In the genomic region with DNA sequence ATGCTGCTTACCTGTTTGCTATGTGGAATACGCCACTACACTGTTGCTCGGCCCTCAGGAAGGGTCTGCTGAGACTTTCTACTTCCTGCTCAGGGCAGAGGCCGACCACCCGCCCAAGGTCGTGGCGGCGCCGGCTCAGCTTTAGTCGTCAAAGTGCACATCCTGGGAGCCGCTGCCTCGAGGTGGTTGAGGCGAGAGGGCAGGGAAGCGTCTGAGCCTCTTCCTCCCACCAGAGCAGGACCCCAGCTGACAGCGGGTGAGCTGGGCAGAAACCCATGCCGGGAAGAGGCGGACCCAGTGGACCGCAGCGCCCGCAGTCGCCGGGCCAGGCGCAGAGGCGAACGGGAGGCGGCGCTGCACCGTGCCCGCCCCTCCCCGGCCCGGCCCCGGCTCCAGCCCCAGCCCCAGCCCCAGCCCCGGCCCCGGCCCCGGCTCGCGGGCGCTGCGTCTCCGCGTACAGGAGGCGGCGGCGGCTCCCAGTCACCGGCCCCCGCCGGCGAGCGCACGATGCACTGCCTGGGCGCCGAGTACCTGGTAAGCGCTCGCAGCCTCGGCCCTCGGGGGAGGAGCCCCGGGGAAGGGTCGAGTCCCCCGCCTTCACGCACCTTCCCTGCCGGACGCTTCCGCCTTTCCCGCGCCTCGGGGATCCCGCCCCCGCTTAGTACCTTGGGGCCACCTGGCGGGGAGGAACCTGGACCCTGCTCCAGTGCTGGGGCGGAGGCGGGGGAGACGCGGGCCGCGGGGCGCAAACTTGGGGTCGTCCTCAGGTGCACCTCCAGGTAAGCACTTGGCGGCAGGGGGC, we compare ENCODE assay signal across 1 cellular context.
TF ChIP-seq lines count a peak whose summit lies in the region.

A gene with protein sequence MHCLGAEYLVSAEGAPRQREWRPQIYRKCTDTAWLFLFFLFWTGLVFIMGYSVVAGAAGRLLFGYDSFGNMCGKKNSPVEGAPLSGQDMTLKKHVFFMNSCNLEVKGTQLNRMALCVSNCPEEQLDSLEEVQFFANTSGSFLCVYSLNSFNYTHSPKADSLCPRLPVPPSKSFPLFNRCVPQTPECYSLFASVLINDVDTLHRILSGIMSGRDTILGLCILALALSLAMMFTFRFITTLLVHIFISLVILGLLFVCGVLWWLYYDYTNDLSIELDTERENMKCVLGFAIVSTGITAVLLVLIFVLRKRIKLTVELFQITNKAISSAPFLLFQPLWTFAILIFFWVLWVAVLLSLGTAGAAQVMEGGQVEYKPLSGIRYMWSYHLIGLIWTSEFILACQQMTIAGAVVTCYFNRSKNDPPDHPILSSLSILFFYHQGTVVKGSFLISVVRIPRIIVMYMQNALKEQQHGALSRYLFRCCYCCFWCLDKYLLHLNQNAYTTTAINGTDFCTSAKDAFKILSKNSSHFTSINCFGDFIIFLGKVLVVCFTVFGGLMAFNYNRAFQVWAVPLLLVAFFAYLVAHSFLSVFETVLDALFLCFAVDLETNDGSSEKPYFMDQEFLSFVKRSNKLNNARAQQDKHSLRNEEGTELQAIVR (plus strand): TSS at position 413 of the 802 bp plus-strand sequence. CDS start 95 bp downstream, at position 508.

TF ChIP-seq in SK-N-SH treated with all-trans-retinoic acid at 6 μM for 48 hours, 23 proteins besides CTCF, POLR2A, EP300 and RAD21 (continued from another document):
- TF ChIP-seq, protein P1, sequence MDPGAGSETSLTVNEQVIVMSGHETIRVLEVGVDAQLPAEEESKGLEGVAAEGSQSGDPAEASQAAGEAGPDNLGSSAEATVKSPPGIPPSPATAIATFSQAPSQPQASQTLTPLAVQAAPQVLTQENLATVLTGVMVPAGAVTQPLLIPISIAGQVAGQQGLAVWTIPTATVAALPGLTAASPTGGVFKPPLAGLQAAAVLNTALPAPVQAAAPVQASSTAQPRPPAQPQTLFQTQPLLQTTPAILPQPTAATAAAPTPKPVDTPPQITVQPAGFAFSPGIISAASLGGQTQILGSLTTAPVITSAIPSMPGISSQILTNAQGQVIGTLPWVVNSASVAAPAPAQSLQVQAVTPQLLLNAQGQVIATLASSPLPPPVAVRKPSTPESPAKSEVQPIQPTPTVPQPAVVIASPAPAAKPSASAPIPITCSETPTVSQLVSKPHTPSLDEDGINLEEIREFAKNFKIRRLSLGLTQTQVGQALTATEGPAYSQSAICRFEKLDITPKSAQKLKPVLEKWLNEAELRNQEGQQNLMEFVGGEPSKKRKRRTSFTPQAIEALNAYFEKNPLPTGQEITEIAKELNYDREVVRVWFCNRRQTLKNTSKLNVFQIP (CRISPR knock-in tag; IDR thresholded peaks at IDR 0.05; ENCODE audit: borderline replicate concordance, low read depth): no peak
- TF ChIP-seq BACH2 (CRISPR knock-in tag; IDR thresholded peaks at IDR 0.05; ENCODE audit: borderline replicate concordance) (no peak), TCF4 (CRISPR knock-in tag; IDR thresholded peaks at IDR 0.05; ENCODE audit: borderline replicate concordance) (no peak)
- TF ChIP-seq, protein P2, sequence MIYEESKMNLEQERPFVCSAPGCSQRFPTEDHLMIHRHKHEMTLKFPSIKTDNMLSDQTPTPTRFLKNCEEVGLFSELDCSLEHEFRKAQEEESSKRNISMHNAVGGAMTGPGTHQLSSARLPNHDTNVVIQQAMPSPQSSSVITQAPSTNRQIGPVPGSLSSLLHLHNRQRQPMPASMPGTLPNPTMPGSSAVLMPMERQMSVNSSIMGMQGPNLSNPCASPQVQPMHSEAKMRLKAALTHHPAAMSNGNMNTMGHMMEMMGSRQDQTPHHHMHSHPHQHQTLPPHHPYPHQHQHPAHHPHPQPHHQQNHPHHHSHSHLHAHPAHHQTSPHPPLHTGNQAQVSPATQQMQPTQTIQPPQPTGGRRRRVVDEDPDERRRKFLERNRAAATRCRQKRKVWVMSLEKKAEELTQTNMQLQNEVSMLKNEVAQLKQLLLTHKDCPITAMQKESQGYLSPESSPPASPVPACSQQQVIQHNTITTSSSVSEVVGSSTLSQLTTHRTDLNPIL (CRISPR knock-in tag; IDR thresholded peaks at IDR 0.05; ENCODE audit: low read depth): no peak
